In genomic region chr1:156193488-156194299, GRCh38 we compare ENCODE assay signal across 8 cellular contexts. TPM values are rescaled to one million over a fixed set of nuclear protein-coding genes. Genes with fewer than 3 reads are reported as not detected.
DNase-seq lines count a peak whose midpoint lies in the region; ATAC-seq and TF ChIP-seq lines count a peak whose summit lies in the region.

Gene SLC25A44 (plus strand): TSS chr1:156194104. CDS start chr1:156199848, 5,744 bp downstream.

- no peaks in the 10 kb centered on the region for H4K20me1 ChIP-seq in fibroblast of lung (ENCODE audit: control insufficient read depth, extremely low read depth, insufficient read depth, low read length)

- H2AFZ ChIP-seq in fibroblast of lung (ENCODE audit: low read length) = peak within 1 kb of the TSS; percentile 58

- peak; percentile 100 for DNase-seq in ELR (ENCODE audit: low read depth)
- DNase-seq in H4 (ENCODE audit: low spot score) = peak; percentile 99
- DNase-seq in LoVo (ENCODE audit: low spot score) = peak; percentile 99
- peak; percentile 93 for DNase-seq in RWPE2 (ENCODE audit: low spot score)
- DNase-seq in activated T-helper 2 cell treated with anti-CD3 and anti-CD28 coated beads, Interferon-gamma antibody, Interleukin-2, Interleukin-4, amounts not matched to agents 10 μg/mL and 5 μg/mL and 100 μg/mL, durations not matched to agents 14 hours and 24 hours and 36 hours (ENCODE audit: low spot score) = peak; percentile 97
- peak; percentile 98 to 99 for DNase-seq in fibroblast of lung (ENCODE audit: low read depth in 2 of 2)
- DNase-seq in naive thymus-derived CD4-positive, alpha-beta T cell = peak; percentile 94 to 98 (median 97)
- peak; percentile 98 for DNase-seq in stimulated activated naive B cell treated with anti-CD40 and anti-IgM and Interleukin-4, amounts not matched to agents 10 μg/mL and 1 μg/mL and 100 μg/mL, for 72 hours

- H3K27ac Mint-ChIP-seq in activated T-helper 2 cell treated with anti-CD3 and anti-CD28 coated beads, Interferon-gamma antibody, Interleukin-2, Interleukin-4, amounts not matched to agents 10 μg/mL and 5 μg/mL and 100 μg/mL, durations not matched to agents 14 hours and 24 hours and 36 hours = peak within 1 kb of the TSS; percentile 91
- H3K27ac Mint-ChIP-seq in naive thymus-derived CD4-positive, alpha-beta T cell = peak within 1 kb of the TSS; percentile 85 to 97 (median 93)
- H3K27ac Mint-ChIP-seq in stimulated activated naive B cell treated with anti-CD40 and anti-IgM and Interleukin-4, amounts not matched to agents 10 μg/mL and 1 μg/mL and 100 μg/mL, for 72 hours = peak within 1 kb of the TSS; percentile 98

- ATAC-seq in RWPE2 (ENCODE audit: low read depth) = peak; percentile 98
- peak; percentile 99 for ATAC-seq in naive thymus-derived CD4-positive, alpha-beta T cell
- ATAC-seq in stimulated activated naive B cell treated with anti-CD40 and anti-IgM and Interleukin-4, amounts not matched to agents 10 μg/mL and 1 μg/mL and 100 μg/mL, for 72 hours (replicated peaks) = peak; percentile 95 to 97

- intact Hi-C loops in activated T-helper 2 cell treated with anti-CD3 and anti-CD28 coated beads, Interferon-gamma antibody, Interleukin-2, Interleukin-4, amounts not matched to agents 10 μg/mL and 5 μg/mL and 100 μg/mL, durations not matched to agents 14 hours and 24 hours and 36 hours (cut with micrococcal nuclease) = loop anchor here (1.0 to 10.0 kb wide), 5 partner anchors 20 to 219 kb away; partner anchors contain the start of genes ARHGEF2, CCT3, PMF1 and SEMA4A
- intact Hi-C loops in naive thymus-derived CD4-positive, alpha-beta T cell (cut with micrococcal nuclease) = loop anchor here (1.0 to 10.0 kb wide), 14 partner anchors 19 to 1969 kb away; partner anchors contain the start of genes LAMTOR2 (in 2 of the 2), SMG5 (in 2 of the 2), CCT3 (in 1 of the 2) and KHDC4 (in 1 of the 2)

- CTCF ChIA-PET in naive thymus-derived CD4-positive, alpha-beta T cell (lab: Charles Lee) = interaction anchor here (0.6 to 1.2 kb wide), 4 partner anchors 11 to 412 kb away, joined by 3 read pairs; partner anchors contain the start of gene PMF1

- H3K36me3 ChIP-seq in RWPE2 (ENCODE audit: low read depth) = peaks cover 7% of the 10 kb centered on the region; the same call in 1 of the 2 replicates
- H3K36me3 ChIP-seq in fibroblast of lung (ENCODE audit: control insufficient read depth, insufficient read depth, low read length) = no peaks in the 10 kb centered on the region
- peaks cover 0 to 10% (median 10%) of the 10 kb centered on the region in 3 experiments for H3K36me3 ChIP-seq in naive thymus-derived CD4-positive, alpha-beta T cell (ENCODE audit: control insufficient read depth in 2 of 3, insufficient read depth in 3 of 3, low read length in 3 of 3)

- TF ChIP-seq CTCF in RWPE2 (IDR thresholded peaks at IDR 0.05; ENCODE audit: poor library complexity, severe bottlenecking) = peak; percentile 40
- TF ChIP-seq CTCF in fibroblast of lung (conservative IDR thresholded peaks at IDR 0.05 in 1 of 2, IDR thresholded peaks at IDR 0.05 in 1 of 2; ENCODE audit: low read depth in 1 of 2, low read length in 2 of 2) = peak; percentile 45 to 57

- H3K27ac ChIP-seq in RWPE2 (ENCODE audit: poor library complexity, severe bottlenecking) (peak within 1 kb of the TSS; percentile 48), fibroblast of lung (ENCODE audit: insufficient read depth, low read length) (peak within 1 kb of the TSS; percentile 87)
- H3K27ac ChIP-seq in naive thymus-derived CD4-positive, alpha-beta T cell (ENCODE audit: low read depth, low read length) = peak within 1 kb of the TSS; percentile 86

- H3K9me3 Mint-ChIP-seq in activated T-helper 2 cell treated with anti-CD3 and anti-CD28 coated beads, Interferon-gamma antibody, Interleukin-2, Interleukin-4, amounts not matched to agents 10 μg/mL and 5 μg/mL and 100 μg/mL, durations not matched to agents 14 hours and 24 hours and 36 hours = peaks cover 6% of the 10 kb centered on the region
- no peaks in the 10 kb centered on the region for H3K9me3 Mint-ChIP-seq in naive thymus-derived CD4-positive, alpha-beta T cell
- H3K9me3 Mint-ChIP-seq in stimulated activated naive B cell treated with anti-CD40 and anti-IgM and Interleukin-4, amounts not matched to agents 10 μg/mL and 1 μg/mL and 100 μg/mL, for 72 hours = peaks cover 0 to 2% of the 10 kb centered on the region in 2 donors

- peaks cover 4% of the 10 kb centered on the region for H3K4me1 ChIP-seq in RWPE2 (ENCODE audit: insufficient read depth, poor library complexity, severe bottlenecking)
- H3K4me1 ChIP-seq in fibroblast of lung (ENCODE audit: control insufficient read depth, extremely low read depth, insufficient read depth, low read length) = peaks cover 5% of the 10 kb centered on the region
- H3K4me1 ChIP-seq in naive thymus-derived CD4-positive, alpha-beta T cell (ENCODE audit: control insufficient read depth in 2 of 2, insufficient read depth in 2 of 2, low read length in 2 of 2) = peaks cover 12 to 31% of the 10 kb centered on the region in 2 donors

- POLR2A ChIA-PET in naive thymus-derived CD4-positive, alpha-beta T cell (lab: Charles Lee) = interaction anchor here (0.6 to 2.6 kb wide), 12 partner anchors 17 to 307 kb away, joined by 3 to 29 read pairs (median 3); partner anchors contain the start of genes LAMTOR2, MEF2D, PMF1 and SMG5

- H3K4me3 ChIP-seq in RWPE2 (ENCODE audit: severe bottlenecking) = peak within 1 kb of the TSS; percentile 73
- peak within 1 kb of the TSS; percentile 85 to 99 (median 90) for H3K4me3 ChIP-seq in fibroblast of lung (replicated peaks in 1 of 4; ENCODE audit: control extremely low read depth in 1 of 4, insufficient read depth in 1 of 4, low read depth in 3 of 4, low read length in 4 of 4)
- H3K4me3 ChIP-seq in naive thymus-derived CD4-positive, alpha-beta T cell (ENCODE audit: low read length) = peak within 1 kb of the TSS; percentile 92

- H3K27me3 Mint-ChIP-seq in activated T-helper 2 cell treated with anti-CD3 and anti-CD28 coated beads, Interferon-gamma antibody, Interleukin-2, Interleukin-4, amounts not matched to agents 10 μg/mL and 5 μg/mL and 100 μg/mL, durations not matched to agents 14 hours and 24 hours and 36 hours (ENCODE audit: low read depth) = no peaks in the 10 kb centered on the region
- no peaks in the 10 kb centered on the region for H3K27me3 Mint-ChIP-seq in naive thymus-derived CD4-positive, alpha-beta T cell
- no peaks in the 10 kb centered on the region for H3K27me3 Mint-ChIP-seq in stimulated activated naive B cell treated with anti-CD40 and anti-IgM and Interleukin-4, amounts not matched to agents 10 μg/mL and 1 μg/mL and 100 μg/mL, for 72 hours

- peak within 1 kb of the TSS; percentile 95 for H3K4me3 Mint-ChIP-seq in activated T-helper 2 cell treated with anti-CD3 and anti-CD28 coated beads, Interferon-gamma antibody, Interleukin-2, Interleukin-4, amounts not matched to agents 10 μg/mL and 5 μg/mL and 100 μg/mL, durations not matched to agents 14 hours and 24 hours and 36 hours (ENCODE audit: low read depth)
- peak within 1 kb of the TSS; percentile 83 to 99 (median 97) for H3K4me3 Mint-ChIP-seq in naive thymus-derived CD4-positive, alpha-beta T cell
- peak within 1 kb of the TSS; percentile 90 to 96 for H3K4me3 Mint-ChIP-seq in stimulated activated naive B cell treated with anti-CD40 and anti-IgM and Interleukin-4, amounts not matched to agents 10 μg/mL and 1 μg/mL and 100 μg/mL, for 72 hours

- H3K9me3 ChIP-seq in RWPE2 (ENCODE audit: severe bottlenecking) (no peaks in the 10 kb centered on the region), fibroblast of lung (ENCODE audit: control insufficient read depth, insufficient read depth, low read depth, low read length) (no peaks in the 10 kb centered on the region)
- H3K9me3 ChIP-seq in naive thymus-derived CD4-positive, alpha-beta T cell (ENCODE audit: control insufficient read depth in 2 of 3, low read length in 3 of 3) = no peaks in the 10 kb centered on the region

- peak within 1 kb of the TSS; percentile 72 for H3K9ac ChIP-seq in fibroblast of lung (ENCODE audit: insufficient read depth, low read length)

- H3K36me3 Mint-ChIP-seq in activated T-helper 2 cell treated with anti-CD3 and anti-CD28 coated beads, Interferon-gamma antibody, Interleukin-2, Interleukin-4, amounts not matched to agents 10 μg/mL and 5 μg/mL and 100 μg/mL, durations not matched to agents 14 hours and 24 hours and 36 hours (ENCODE audit: low read depth) = peaks cover 57% of the 10 kb centered on the region
- H3K36me3 Mint-ChIP-seq in naive thymus-derived CD4-positive, alpha-beta T cell = peaks cover 4 to 17% (median 6%) of the 10 kb centered on the region in 5 donors
- H3K36me3 Mint-ChIP-seq in stimulated activated naive B cell treated with anti-CD40 and anti-IgM and Interleukin-4, amounts not matched to agents 10 μg/mL and 1 μg/mL and 100 μg/mL, for 72 hours = peaks cover 20 to 28% of the 10 kb centered on the region in 2 donors

- H3K4me1 Mint-ChIP-seq in activated T-helper 2 cell treated with anti-CD3 and anti-CD28 coated beads, Interferon-gamma antibody, Interleukin-2, Interleukin-4, amounts not matched to agents 10 μg/mL and 5 μg/mL and 100 μg/mL, durations not matched to agents 14 hours and 24 hours and 36 hours (ENCODE audit: low read depth) = peaks cover 54% of the 10 kb centered on the region
- H3K4me1 Mint-ChIP-seq in naive thymus-derived CD4-positive, alpha-beta T cell = peaks cover 22 to 53% (median 45%) of the 10 kb centered on the region in 7 donors
- H3K4me1 Mint-ChIP-seq in stimulated activated naive B cell treated with anti-CD40 and anti-IgM and Interleukin-4, amounts not matched to agents 10 μg/mL and 1 μg/mL and 100 μg/mL, for 72 hours = peaks cover 27 to 45% of the 10 kb centered on the region in 2 donors

- peaks cover 41% of the 10 kb centered on the region for H3K79me2 ChIP-seq in fibroblast of lung (ENCODE audit: control insufficient read depth, insufficient read depth, low read length)

- H3K4me2 ChIP-seq in fibroblast of lung (ENCODE audit: extremely low read depth, insufficient read depth, low read length) = peak within 1 kb of the TSS; percentile 100

- H3K27me3 ChIP-seq in RWPE2 (ENCODE audit: insufficient read depth, poor library complexity, severe bottlenecking) (no peaks in the 10 kb centered on the region), fibroblast of lung (ENCODE audit: control insufficient read depth, insufficient read depth, low read length) (no peaks in the 10 kb centered on the region)
- no peaks in the 10 kb centered on the region for H3K27me3 ChIP-seq in naive thymus-derived CD4-positive, alpha-beta T cell (ENCODE audit: control insufficient read depth in 2 of 2, insufficient read depth in 2 of 2, low read length in 2 of 2)

RNA-seq across cellular contexts. Expression of gene SLC25A44, which starts in this region (rescaled TPM):
- 17.7 and 17.8 TPM in 2 replicates for total RNA-seq in H4 (2014; rRNA removed; shearing (Covaris generic))
- total RNA-seq in activated T-helper 2 cell treated with anti-CD3 and anti-CD28 coated beads, Interferon-gamma antibody, Interleukin-2, Interleukin-4, amounts not matched to agents 10 μg/mL and 5 μg/mL and 100 μg/mL, durations not matched to agents 14 hours and 24 hours and 36 hours = 62.6 and 63.7 TPM in 2 replicates
- total RNA-seq in fibroblast of lung = 5.4 and 8.4 TPM in 2 replicates
- polyA plus RNA-seq in fibroblast of lung = 32.1 and 35.4 TPM in 2 replicates
- 20.3 and 20.5 TPM in 2 replicates for polyA plus RNA-seq in fibroblast of lung (2012)
- 36.8 and 52.8 TPM in 2 replicates for polyA minus RNA-seq in fibroblast of lung (ENCODE audit: low replicate concordance)
- total RNA-seq in naive thymus-derived CD4-positive, alpha-beta T cell = 10 to 100 TPM; 17.8 to 38.4 (median 19.6) TPM
- 10 to 100 TPM in 1 of 2 donors, 1 to 10 TPM in 1; 8.3 to 21.2 TPM for polyA plus RNA-seq in naive thymus-derived CD4-positive, alpha-beta T cell

Comparison
In these comparisons a context has a peak if more than half of its experiments do, and no peak if none do; other contexts are left out.
1. Peak in every context shown above with its lines: DNase-seq, ATAC-seq, H3K4me3 ChIP-seq and H3K27ac ChIP-seq.